Comparison of ENCODE assay signal across 15 cellular contexts in genomic region chr19:5240011-5240410, GRCh38.
DNase-seq lines count a peak whose midpoint lies in the region; ATAC-seq and TF ChIP-seq lines count a peak whose summit lies in the region.
"Had no signal": no experiment of that assay in that cellular context is flagged by ENCODE, and none has a peak within 500 bp of the region (broad histone marks: within the 10 kb centered on the region; RNA-seq: fewer than 3 reads in every experiment).

No MANE protein-coding gene starts in this region.

- H4K20me1 ChIP-seq in H9 (ENCODE audit: control insufficient read depth, insufficient read depth, insufficient read length) (no peaks in the 10 kb centered on the region), Karpas-422 (ENCODE audit: insufficient read depth, low read depth, low read length) (no peaks in the 10 kb centered on the region)

- H4K5ac ChIP-seq in H9 (ENCODE audit: insufficient read length, low read depth, low read length): no peak overlapping the region

- H3K36me3 Mint-ChIP-seq in H9 (ENCODE audit: insufficient read depth in 1 of 3, low read depth in 3 of 3) (peaks cover 15 to 54% (median 50%) of the 10 kb centered on the region in 3 experiments; a peak in 6 of 7 replicates), brain (peaks cover 87% of the 10 kb centered on the region)
- no peaks in the 10 kb centered on the region for H3K36me3 Mint-ChIP-seq in activated T-helper 2 cell treated with anti-CD3 and anti-CD28 coated beads, Interferon-gamma antibody, Interleukin-2, Interleukin-4, amounts not matched to agents 10 μg/mL and 5 μg/mL and 100 μg/mL, durations not matched to agents 14 hours and 24 hours and 36 hours (ENCODE audit: low read depth)
- H3K36me3 Mint-ChIP-seq: CD4-positive, alpha-beta memory T cell had no signal

- H3K9me3 ChIP-seq in H9 (ENCODE audit: control insufficient read depth, low read depth, low read length) (no peaks in the 10 kb centered on the region), lower lobe of right lung (no peaks in the 10 kb centered on the region), Karpas-422 (ENCODE audit: low read length) (no peaks in the 10 kb centered on the region)
- H3K9me3 ChIP-seq: BE2C had no signal

- intact Hi-C loops in lower lobe of right lung (cut with DNase I): no loop called here
- intact Hi-C loops in activated T-helper 2 cell treated with anti-CD3 and anti-CD28 coated beads, Interferon-gamma antibody, Interleukin-2, Interleukin-4, amounts not matched to agents 10 μg/mL and 5 μg/mL and 100 μg/mL, durations not matched to agents 14 hours and 24 hours and 36 hours (cut with micrococcal nuclease): no loop called here

- H3T11ph ChIP-seq in H9 (ENCODE audit: low read length): no peak overlapping the region

- no peak for TF ChIP-seq CTCF in H9 (conservative IDR thresholded peaks at IDR 0.05)
- no peak for TF ChIP-seq CTCF in brain (conservative IDR thresholded peaks at IDR 0.05)
- TF ChIP-seq CTCF in lower lobe of right lung (IDR thresholded peaks at IDR 0.05): no peak

- ATAC-seq in lower lobe of right lung: no peak
- ATAC-seq in stimulated activated naive CD8-positive, alpha-beta T cell treated with anti-CD3 and anti-CD28 coated beads, Interleukin-15, amount 100 ng/mL, for 72 hours: no peak
- ATAC-seq: HepG2 had no signal

- H2BK20ac ChIP-seq in H9 (ENCODE audit: low read depth, low read length, poor library complexity, severe bottlenecking): no peak overlapping the region

- no peak overlapping the region for H4K8ac ChIP-seq in H9 (replicated peaks; ENCODE audit: insufficient read length, low read depth, low read length)

- no peak overlapping the region for H2BK15ac ChIP-seq in H9 (ENCODE audit: low read depth, low read length)

- H3K9ac ChIP-seq in H9 (ENCODE audit: extremely low read depth, insufficient read length, low read length) (no peak overlapping the region), Karpas-422 (ENCODE audit: low read length) (no peak overlapping the region)

- no peaks in the 10 kb centered on the region for H3K23me2 ChIP-seq in H9 (ENCODE audit: insufficient read length, low read depth, low read length, poor library complexity, severe bottlenecking)

- H3K9me3 Mint-ChIP-seq in H9 (no peaks in the 10 kb centered on the region), brain (peaks cover 0 to 7% (median 0%) of the 10 kb centered on the region in 5 experiments)
- H3K9me3 Mint-ChIP-seq in activated T-helper 2 cell treated with anti-CD3 and anti-CD28 coated beads, Interferon-gamma antibody, Interleukin-2, Interleukin-4, amounts not matched to agents 10 μg/mL and 5 μg/mL and 100 μg/mL, durations not matched to agents 14 hours and 24 hours and 36 hours: no peaks in the 10 kb centered on the region
- H3K9me3 Mint-ChIP-seq in stimulated activated naive CD8-positive, alpha-beta T cell treated with anti-CD3 and anti-CD28 coated beads, Interleukin-15, amount 100 ng/mL, for 72 hours: no peaks in the 10 kb centered on the region
- H3K9me3 Mint-ChIP-seq: CD4-positive, alpha-beta memory T cell; HFFc6 had no signal

- H2AK5ac ChIP-seq in H9 (ENCODE audit: insufficient read length, low read length): no peak overlapping the region

- H4K91ac ChIP-seq in H9 (ENCODE audit: insufficient read length, low read depth, low read length): no peak overlapping the region

- no peaks in the 10 kb centered on the region for H3K27me3 Mint-ChIP-seq in H9 (ENCODE audit: low read depth)
- H3K27me3 Mint-ChIP-seq in brain: no peaks in the 10 kb centered on the region
- no peaks in the 10 kb centered on the region for H3K27me3 Mint-ChIP-seq in activated T-helper 2 cell treated with anti-CD3 and anti-CD28 coated beads, Interferon-gamma antibody, Interleukin-2, Interleukin-4, amounts not matched to agents 10 μg/mL and 5 μg/mL and 100 μg/mL, durations not matched to agents 14 hours and 24 hours and 36 hours (ENCODE audit: low read depth)
- H3K27me3 Mint-ChIP-seq in stimulated activated naive CD8-positive, alpha-beta T cell treated with anti-CD3 and anti-CD28 coated beads, Interleukin-15, amount 100 ng/mL, for 72 hours: no peaks in the 10 kb centered on the region

- DNase-seq in H9 (no peak), lower lobe of right lung (peak; percentile 37), Karpas-422 (no peak), KG1 (lab: John Stamatoyannopoulos, UW) (no peak)
- no peak for DNase-seq in activated T-helper 2 cell treated with anti-CD3 and anti-CD28 coated beads, Interferon-gamma antibody, Interleukin-2, Interleukin-4, amounts not matched to agents 10 μg/mL and 5 μg/mL and 100 μg/mL, durations not matched to agents 14 hours and 24 hours and 36 hours (ENCODE audit: low spot score)
- no peak for DNase-seq in stimulated activated naive CD8-positive, alpha-beta T cell treated with anti-CD3 and anti-CD28 coated beads, Interleukin-15, amount 100 ng/mL, for 72 hours
- DNase-seq: BE2C; CD4-positive, alpha-beta memory T cell; DMS79; GOT3; HCEC 1CT; HFFc6 had no signal

- no peak overlapping the region for H3K18ac ChIP-seq in H9 (ENCODE audit: insufficient read length, low read depth, low read length)

- no peaks in the 10 kb centered on the region for H3K79me1 ChIP-seq in H9 (ENCODE audit: insufficient read depth, low read depth, low read length, poor library complexity, severe bottlenecking)

- H2BK5ac ChIP-seq in H9 (ENCODE audit: insufficient read length, low read length): no peak overlapping the region

- WGBS in H9 (ENCODE audit: extremely low coverage, insufficient read length, low lambda C conversion rate): no CpG with 5 or more reads among the region's 22 CpGs

- H3K27me3 ChIP-seq in H9 (ENCODE audit: insufficient read depth, low read length): no peaks in the 10 kb centered on the region
- H3K27me3 ChIP-seq in lower lobe of right lung (ENCODE audit: low read depth): no peaks in the 10 kb centered on the region
- no peaks in the 10 kb centered on the region for H3K27me3 ChIP-seq in Karpas-422 (ENCODE audit: low read length)
- H3K27me3 ChIP-seq: BE2C had no signal

- H3K4ac ChIP-seq in H9 (ENCODE audit: low read depth, low read length): no peak overlapping the region

- peak overlapping the region; percentile 29; the same call in 1 of the 2 replicates for H3K14ac ChIP-seq in H9 (ENCODE audit: insufficient read depth, low read length)

- no peaks in the 10 kb centered on the region for H3K9me2 ChIP-seq in Karpas-422 (replicated peaks; ENCODE audit: insufficient read depth, low read length)

- H3K4me3 Mint-ChIP-seq in H9: no peak overlapping the region
- H3K4me3 Mint-ChIP-seq in brain: no peak overlapping the region
- H3K4me3 Mint-ChIP-seq in activated T-helper 2 cell treated with anti-CD3 and anti-CD28 coated beads, Interferon-gamma antibody, Interleukin-2, Interleukin-4, amounts not matched to agents 10 μg/mL and 5 μg/mL and 100 μg/mL, durations not matched to agents 14 hours and 24 hours and 36 hours (ENCODE audit: low read depth): no peak overlapping the region
- no peak overlapping the region for H3K4me3 Mint-ChIP-seq in stimulated activated naive CD8-positive, alpha-beta T cell treated with anti-CD3 and anti-CD28 coated beads, Interleukin-15, amount 100 ng/mL, for 72 hours
- H3K4me3 Mint-ChIP-seq: CD4-positive, alpha-beta memory T cell; HFFc6 had no signal

- H2BK12ac ChIP-seq in H9 (ENCODE audit: insufficient read length, low read depth, low read length): no peak overlapping the region

- H3K27ac ChIP-seq in H9 (ENCODE audit: insufficient read length, low read depth, low read length): no peak overlapping the region
- no peak overlapping the region for H3K27ac ChIP-seq in lower lobe of right lung
- no peak overlapping the region for H3K27ac ChIP-seq in Karpas-422 (ENCODE audit: low read length)
- H3K27ac ChIP-seq: C4-2B had no signal

- H3K27ac Mint-ChIP-seq in H9 (peak overlapping the region in 2 of 3 experiments; percentile 5 to 55; a peak in 3 of 7 replicates), brain (peak overlapping the region in 3 of 5 experiments; percentile 39 to 73 (median 70))
- H3K27ac Mint-ChIP-seq in activated T-helper 2 cell treated with anti-CD3 and anti-CD28 coated beads, Interferon-gamma antibody, Interleukin-2, Interleukin-4, amounts not matched to agents 10 μg/mL and 5 μg/mL and 100 μg/mL, durations not matched to agents 14 hours and 24 hours and 36 hours: no peak overlapping the region
- H3K27ac Mint-ChIP-seq in stimulated activated naive CD8-positive, alpha-beta T cell treated with anti-CD3 and anti-CD28 coated beads, Interleukin-15, amount 100 ng/mL, for 72 hours: no peak overlapping the region
- H3K27ac Mint-ChIP-seq: HFFc6 had no signal

- H3K79me2 ChIP-seq in H9 (ENCODE audit: insufficient read depth, low read length): no peaks in the 10 kb centered on the region
- no peaks in the 10 kb centered on the region for H3K79me2 ChIP-seq in Karpas-422 (ENCODE audit: low read length)

- no peak overlapping the region for H3K56ac ChIP-seq in H9 (ENCODE audit: insufficient read length, low read depth, low read length)

- H3K4me1 ChIP-seq in H9 (ENCODE audit: insufficient read depth, low read length): no peaks in the 10 kb centered on the region
- H3K4me1 ChIP-seq in lower lobe of right lung: no peaks in the 10 kb centered on the region
- no peaks in the 10 kb centered on the region for H3K4me1 ChIP-seq in Karpas-422 (ENCODE audit: low read length)
- H3K4me1 ChIP-seq: BE2C had no signal

- H2BK120ac ChIP-seq in H9 (ENCODE audit: low read depth, low read length, poor library complexity, severe bottlenecking): no peak overlapping the region

- H3K4me2 ChIP-seq in H9 (ENCODE audit: insufficient read depth, insufficient read length, low read length) (no peak overlapping the region), Karpas-422 (ENCODE audit: low read depth, low read length, poor library complexity, severe bottlenecking) (no peak overlapping the region)

- no peak overlapping the region for H3K23ac ChIP-seq in H9 (ENCODE audit: insufficient read length, low read depth, low read length)

- H2AFZ ChIP-seq in H9 (ENCODE audit: low read length) (no peak overlapping the region), Karpas-422 (ENCODE audit: low read length) (no peak overlapping the region)

- H3K4me1 Mint-ChIP-seq in H9: peaks cover 0 to 11% of the 10 kb centered on the region in 2 experiments; a peak in 3 of 4 replicates
- no peaks in the 10 kb centered on the region for H3K4me1 Mint-ChIP-seq in brain
- no peaks in the 10 kb centered on the region for H3K4me1 Mint-ChIP-seq in activated T-helper 2 cell treated with anti-CD3 and anti-CD28 coated beads, Interferon-gamma antibody, Interleukin-2, Interleukin-4, amounts not matched to agents 10 μg/mL and 5 μg/mL and 100 μg/mL, durations not matched to agents 14 hours and 24 hours and 36 hours (ENCODE audit: low read depth)
- no peaks in the 10 kb centered on the region for H3K4me1 Mint-ChIP-seq in stimulated activated naive CD8-positive, alpha-beta T cell treated with anti-CD3 and anti-CD28 coated beads, Interleukin-15, amount 100 ng/mL, for 72 hours

- H3K4me3 ChIP-seq in lower lobe of right lung (no peak overlapping the region), Karpas-422 (ENCODE audit: low read length) (no peak overlapping the region)

- H3K36me3 ChIP-seq in lower lobe of right lung (peaks cover 41% of the 10 kb centered on the region), Karpas-422 (ENCODE audit: insufficient read depth, low read length) (no peaks in the 10 kb centered on the region)

Comparison
In these comparisons a context has a peak if more than half of its experiments do, and no peak if none do; other contexts are left out.
1. H3K27ac Mint-ChIP-seq: peak in H9 (2 of 3) and brain (3 of 5); none in activated T-helper 2 cell treated with anti-CD3 and anti-CD28 coated beads, Interferon-gamma antibody, Interleukin-2, Interleukin-4, amounts not matched to agents 10 μg/mL and 5 μg/mL and 100 μg/mL, durations not matched to agents 14 hours and 24 hours and 36 hours (single experiment) and stimulated activated naive CD8-positive, alpha-beta T cell treated with anti-CD3 and anti-CD28 coated beads, Interleukin-15, amount 100 ng/mL, for 72 hours (0 of 2).